Comparison of ENCODE assay signal across 26 cellular contexts in genomic region chr18:22657619-22658018, GRCh38.
"Had no signal": no experiment of that assay in that cellular context is flagged by ENCODE, and none has a peak within 500 bp of the region (broad histone marks: within the 10 kb centered on the region; RNA-seq: fewer than 3 reads in every experiment).

No MANE protein-coding gene starts in this region.

- H3K4me3 ChIP-seq: suprapubic skin, testis, thoracic aorta, thyroid gland, tibial nerve, transverse colon, upper lobe of left lung, upper lobe of right lung, uterus, vagina had no signal

- FAIRE-seq: urothelium cell line had no signal

- DNase-seq: stimulated activated CD4-positive, alpha-beta T cell treated with anti-CD3 and anti-CD28 coated beads, Interleukin-2, amount 100 ng/mL, for 24 hours; stimulated activated CD4-positive, alpha-beta T cell treated with anti-CD3 and anti-CD28 coated beads, Interleukin-2, amount 100 ng/mL, for 48 hours; stimulated activated CD4-positive, alpha-beta T cell treated with anti-CD3 and anti-CD28 coated beads, Interleukin-4, amount 100 ng/mL, for 1 hour; stimulated activated CD4-positive, alpha-beta T cell treated with anti-CD3 and anti-CD28 coated beads, Interleukin-4, amount 100 ng/mL, for 24 hours; stimulated activated CD4-positive, alpha-beta T cell treated with anti-CD3 and anti-CD28 coated beads, Interleukin-4, amount 100 ng/mL, for 4 hours; stimulated activated CD8-positive, alpha-beta memory T cell treated with anti-CD3 and anti-CD28 coated beads, Interleukin-4, amount 100 ng/mL, for 48 hours; stimulated activated naive B cell treated with anti-CD40 and anti-IgM and Interleukin-4, amounts not matched to agents 10 μg/mL and 1 μg/mL and 100 μg/mL, for 72 hours; stimulated activated naive CD4-positive, alpha-beta T cell; stimulated activated naive CD4-positive, alpha-beta T cell treated with Interleukin-2 at 50 U/mL for 16 hours; stimulated activated naive CD8-positive, alpha-beta T cell treated with anti-CD3 and anti-CD28 coated beads, Interleukin-15, amount 100 ng/mL, for 72 hours; stimulated activated naive CD8-positive, alpha-beta T cell treated with anti-CD3 and anti-CD28 coated beads, Interleukin-15, Interleukin-2, amounts not matched to agents 100 U/mL and 50 U/mL, for 24 hours; substantia nigra; testis; thyroid gland; transverse colon; trophoblast cell; upper lobe of left lung; upper lobe of right lung; uterus had no signal

- H3K36me3 ChIP-seq: suprapubic skin, thoracic aorta, thyroid gland, tibial nerve, transverse colon, upper lobe of left lung, upper lobe of right lung, uterus, vagina had no signal

- H3K27me3 ChIP-seq: suprapubic skin, testis, thyroid gland, tibial nerve, transverse colon, upper lobe of left lung, upper lobe of right lung, uterus, vagina had no signal

- ATAC-seq: stimulated activated effector memory CD8-positive, alpha-beta T cell treated with anti-CD3 and anti-CD28 coated beads, Interleukin-12 subunit alpha, Interleukin-12 subunit beta, amount 100 ng/mL, for 72 hours; stimulated activated memory B cell treated with anti-CD40 and anti-IgM and Interleukin-4, amounts not matched to agents 10 μg/mL and 1 μg/mL and 100 μg/mL, for 72 hours; stimulated activated naive B cell treated with anti-CD40 and anti-IgM and Interleukin-4, amounts not matched to agents 10 μg/mL and 1 μg/mL and 100 μg/mL, for 72 hours; stimulated activated naive CD8-positive, alpha-beta T cell treated with anti-CD3 and anti-CD28 coated beads, Interleukin-15, amount 100 ng/mL, for 72 hours; stimulated activated naive CD8-positive, alpha-beta T cell treated with anti-CD3 and anti-CD28 coated beads, Interleukin-15, Interleukin-2, amounts not matched to agents 100 U/mL and 50 U/mL, for 24 hours; upper lobe of right lung had no signal

- H3K9me3 ChIP-seq: suprapubic skin, testis, thyroid gland, vagina had no signal

- H3K4me1 ChIP-seq: suprapubic skin, testis, thyroid gland, tibial nerve, transverse colon, upper lobe of left lung, upper lobe of right lung, uterus, vagina had no signal

- H3K27ac ChIP-seq: suprapubic skin, testis, thoracic aorta, thyroid gland, tibial nerve, transverse colon, upper lobe of left lung, upper lobe of right lung, uterus, vagina had no signal
